Comparison of ENCODE assay signal across 8 cellular contexts in the genomic region with DNA sequence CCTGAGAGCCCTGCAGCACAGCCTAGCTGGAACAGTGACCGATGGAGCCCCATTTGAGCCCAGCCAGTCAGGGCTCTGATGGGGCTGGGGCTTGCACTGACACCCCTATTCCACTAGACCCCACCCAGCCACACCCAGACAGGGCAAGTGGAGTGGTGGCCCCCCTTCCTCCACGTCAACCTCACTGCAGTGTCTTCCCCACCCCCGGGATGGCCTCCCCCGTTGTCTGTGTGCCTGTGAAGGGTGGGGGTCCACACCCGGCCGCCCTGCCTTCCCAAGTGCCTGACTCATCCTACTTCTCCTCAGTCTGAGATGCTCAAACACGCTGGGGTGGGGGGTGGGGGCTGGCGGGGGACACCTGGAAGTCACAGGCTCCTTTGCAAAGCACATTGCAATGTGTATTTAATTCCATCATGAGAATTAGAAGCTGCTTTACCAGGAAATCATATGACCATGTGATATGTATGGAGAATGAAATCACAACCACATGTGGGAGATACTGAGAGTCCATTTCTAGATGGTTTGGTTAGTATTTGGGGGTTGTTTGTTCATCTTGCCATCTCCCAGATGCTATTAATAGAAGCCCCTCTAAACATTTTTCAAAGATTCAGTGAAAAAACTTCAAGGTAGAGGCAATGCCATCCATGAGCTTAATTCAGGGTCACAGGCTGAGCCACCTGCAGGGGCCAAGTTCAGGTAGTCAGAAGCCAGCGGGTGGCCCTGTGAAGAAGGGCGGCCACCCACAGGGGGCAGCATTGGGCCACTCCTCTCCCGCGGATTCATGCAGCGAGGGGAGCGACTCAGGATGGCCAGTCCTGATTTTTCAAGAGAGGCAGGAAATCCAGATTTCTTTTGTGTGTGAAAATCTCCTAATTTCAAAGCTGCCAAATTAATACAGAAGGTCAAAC. TPM values are rescaled to one million over a fixed set of nuclear protein-coding genes. Genes with fewer than 3 reads are reported as not detected.
DNase-seq lines count a peak whose midpoint lies in the region; ATAC-seq and TF ChIP-seq lines count a peak whose summit lies in the region.

No MANE protein-coding gene starts in this region.

- H3K27me3 ChIP-seq in transverse colon: peaks cover 4% of the 10 kb centered on the region

- H3K4me3 ChIP-seq in transverse colon: no peak overlapping the region

- peak overlapping the region; percentile 84 for H3K4me3 Mint-ChIP-seq in neural crest cell

- TF ChIP-seq CTCF in neural crest cell (conservative IDR thresholded peaks at IDR 0.05) (peak; percentile 84), transverse colon (IDR thresholded peaks at IDR 0.05) (peak; percentile 83 to 91 (median 89))

- in situ Hi-C loops in transverse colon (cut with MboI; ENCODE audit: low pct_ligation_motif_present in 1 of 4, low pct_unique_long_range_greater_than_20kb in 1 of 4, low sequenced_read_pairs in 3 of 4): loop anchor here in 3 of 4 donors (10.0 kb wide), 1 partner anchor 49 kb away; no protein-coding TSS in a partner anchor

- peak overlapping the region; percentile 39 for H3K27ac Mint-ChIP-seq in neural crest cell (ENCODE audit: unreplicated experiment)

- 36% methylated on average over 14 of the region's 14 CpGs; no CpG with 5 or more reads in 1 of the 2 donors for WGBS in transverse colon (ENCODE audit: low coverage in 1 of 2), 2 donors

- no peak for ATAC-seq in HG02623 (IDR thresholded peaks at IDR 0.05; ENCODE audit: unreplicated experiment)

- DNase-seq in COLO668 (lab: John Stamatoyannopoulos, UW; ENCODE audit: unreplicated experiment) (peak; percentile 67), H4 (ENCODE audit: low spot score) (peak; percentile 32), NOMO-1 treated with DMSO at 0.1 percent for 48 hours (lab: John Stamatoyannopoulos, UW; ENCODE audit: unreplicated experiment) (peak; percentile 19), fibroblast of peridontal ligament (ENCODE audit: extremely low read depth) (peak; percentile 81), neural crest cell (ENCODE audit: low read depth, low spot score) (peak; percentile 79), transverse colon (peak; percentile 78)
- peak; percentile 66 for DNase-seq in activated T-cell treated with anti-CD3 and anti-CD28 coated beads, Interleukin-2, amount 50 U/mL, for 1 hour

- H3K27me3 Mint-ChIP-seq in neural crest cell (ENCODE audit: low read depth): peaks cover 14% of the 10 kb centered on the region

- H3K9me3 Mint-ChIP-seq in neural crest cell: no peaks in the 10 kb centered on the region

- H3K27ac ChIP-seq in transverse colon: peak overlapping the region in 3 of 4 donors; percentile 36 to 68 (median 36)

- peaks cover 0 to 8% (median 4%) of the 10 kb centered on the region in 4 donors for H3K4me1 ChIP-seq in transverse colon

- no peaks in the 10 kb centered on the region for H3K9me3 ChIP-seq in transverse colon

- H3K4me1 Mint-ChIP-seq in neural crest cell: peaks cover 12% of the 10 kb centered on the region

- no peak for TF ChIP-seq POLR2A in transverse colon (IDR thresholded peaks at IDR 0.05)

- no peaks in the 10 kb centered on the region for H3K36me3 ChIP-seq in transverse colon

- intact Hi-C loops in transverse colon (cut with DNase I; ENCODE audit: low total_unique reads): loop anchor here (5.0 kb wide), 1 partner anchor 56 kb away; no protein-coding TSS in a partner anchor

- no peak for TF ChIP-seq EP300 in transverse colon (IDR thresholded peaks at IDR 0.05; ENCODE audit: low read depth)

- no peaks in the 10 kb centered on the region for H3K36me3 Mint-ChIP-seq in neural crest cell (ENCODE audit: low read depth)

RNA-seq across cellular contexts. Expression of a gene that starts 22.7 kb away (rescaled TPM):
- total RNA-seq in H4 (2014; rRNA removed; shearing (Covaris generic)): 74.0 TPM in 2 replicates
- total RNA-seq in neural crest cell (24.3 and 26.1 TPM in 2 replicates), transverse colon (10 to 100 TPM; 25.1 to 41.1 (median 36.4) TPM)

RNA-seq across cellular contexts. Expression of a gene that starts 38.3 kb away (rescaled TPM):
- total RNA-seq in H4 (2014; rRNA removed; shearing (Covaris generic)): not detected in 2 replicates
- total RNA-seq in neural crest cell: 1.0 and 1.5 TPM in 2 replicates
- total RNA-seq in transverse colon: not detected

RNA-seq across cellular contexts. Expression of a gene that starts 41.3 kb away (rescaled TPM):
- 2.5 and 3.7 TPM in 2 replicates for total RNA-seq in H4 (2014; rRNA removed; shearing (Covaris generic))
- 13.4 and 17.5 TPM in 2 replicates for total RNA-seq in neural crest cell
- total RNA-seq in transverse colon: 10 to 100 TPM; 26.5 to 95.8 (median 48.5) TPM

RNA-seq across cellular contexts. Expression of a gene that starts 57.8 kb away (rescaled TPM):
- 0.68 and 1.2 TPM in 2 replicates for total RNA-seq in H4 (2014; rRNA removed; shearing (Covaris generic))
- total RNA-seq in neural crest cell: 0.28 TPM in 1 of 2 replicates, not detected in the other
- total RNA-seq in transverse colon: over 10,000 TPM in 1 of 4 donors, 1,000 to 10,000 TPM in 2, 100 to 1,000 TPM in 1; 1,000 to 12,373 (median 1,519) TPM

Comparison
In these comparisons a context has a peak if more than half of its experiments do, and no peak if none do; other contexts are left out.
1. DNase-seq: peak in every context shown above with its lines; median percentile 81 in fibroblast of peridontal ligament; 79 in neural crest cell; 78 in transverse colon; 67 in COLO668; 66 in activated T-cell treated with anti-CD3 and anti-CD28 coated beads, Interleukin-2, amount 50 U/mL, for 1 hour; 32 in H4; 19 in NOMO-1 treated with DMSO at 0.1 percent for 48 hours.